18 cellular contexts compared by ENCODE assay signal in the genomic region with DNA sequence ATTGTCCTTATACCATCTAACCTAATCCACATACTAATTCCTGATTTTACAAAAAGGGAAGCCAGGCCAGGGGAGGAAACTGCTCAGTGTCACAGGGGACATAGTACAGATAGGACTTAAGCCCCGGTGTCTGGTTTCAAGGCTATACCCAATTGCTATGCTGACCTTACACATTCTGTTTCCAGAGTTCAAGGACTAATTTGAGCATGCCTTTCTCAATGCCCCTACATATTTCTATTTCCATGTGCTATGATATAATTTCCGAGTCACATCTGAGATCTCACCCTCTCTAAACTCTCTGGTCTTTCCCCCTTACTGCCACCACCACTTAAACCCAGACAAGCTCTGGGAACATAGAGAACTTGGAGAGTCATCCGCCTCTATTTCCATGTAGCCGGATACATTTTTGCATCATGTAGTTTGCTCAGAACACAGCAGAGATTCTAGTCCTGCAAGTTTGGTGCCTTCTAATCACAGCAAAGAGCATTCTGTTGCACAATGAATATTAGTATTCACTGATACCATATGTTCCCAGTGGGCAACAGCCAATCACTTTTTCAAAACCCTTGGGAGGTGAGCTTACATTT. TPM values are rescaled to one million over a fixed set of nuclear protein-coding genes. Genes with fewer than 3 reads are reported as not detected.
DNase-seq lines count a peak whose midpoint lies in the region; ATAC-seq and TF ChIP-seq lines count a peak whose summit lies in the region.
"Had no signal": no experiment of that assay in that cellular context is flagged by ENCODE, and none has a peak within 500 bp of the region (broad histone marks: within the 10 kb centered on the region; RNA-seq: fewer than 3 reads in every experiment).

No MANE protein-coding gene starts in this region.

- peak overlapping the region; percentile 68 for H3K27ac Mint-ChIP-seq in osteocyte (ENCODE audit: unreplicated experiment)
- H3K27ac Mint-ChIP-seq: activated T-cell treated with anti-CD3 and anti-CD28 coated beads, Interleukin-2, amount 50 U/mL, for 24 hours; CD4-positive, alpha-beta memory T cell; effector memory CD8-positive, alpha-beta T cell; stimulated activated naive CD8-positive, alpha-beta T cell treated with anti-CD3 and anti-CD28 coated beads, Interleukin-15, Interleukin-2, amounts not matched to agents 100 ng/mL and 50 ng/mL, for 24 hours had no signal

- intact Hi-C loops in dorsolateral prefrontal cortex (cut with DNase I), result no loop called here

- WGBS in upper lobe of left lung, 2 donors, result 65 to 68% methylated on average over 4 of the region's 4 CpGs

- no peak for TF ChIP-seq EP300 in upper lobe of left lung (IDR thresholded peaks at IDR 0.05)

- no peak for TF ChIP-seq POLR2A in upper lobe of left lung (IDR thresholded peaks at IDR 0.05)

- no peaks in the 10 kb centered on the region for H3K9me3 Mint-ChIP-seq in osteocyte (ENCODE audit: unreplicated experiment)
- H3K9me3 Mint-ChIP-seq in activated T-cell treated with anti-CD3 and anti-CD28 coated beads, Interleukin-2, amount 50 U/mL, for 4 hours, result peaks cover under 1% of the 10 kb centered on the region
- H3K9me3 Mint-ChIP-seq: activated T-cell treated with anti-CD3 and anti-CD28 coated beads, Interleukin-2, amount 50 U/mL, for 24 hours; stimulated activated naive CD8-positive, alpha-beta T cell treated with anti-CD3 and anti-CD28 coated beads, Interleukin-15, Interleukin-2, amounts not matched to agents 100 ng/mL and 50 ng/mL, for 24 hours had no signal

- ATAC-seq in GM19351 (IDR thresholded peaks at IDR 0.05; ENCODE audit: unreplicated experiment) (no peak), upper lobe of left lung (ENCODE audit: low FRiP score in 2 of 2) (no peak)
- ATAC-seq in activated T-cell treated with anti-CD3 and anti-CD28 coated beads, Interleukin-2, amount 50 U/mL, for 4 hours, result no peak
- ATAC-seq: effector memory CD8-positive, alpha-beta T cell had no signal

- H3K36me3 Mint-ChIP-seq in osteocyte (ENCODE audit: unreplicated experiment), result peaks cover 7% of the 10 kb centered on the region
- H3K36me3 Mint-ChIP-seq in activated T-cell treated with anti-CD3 and anti-CD28 coated beads, Interleukin-2, amount 50 U/mL, for 4 hours (ENCODE audit: insufficient read depth), result no peaks in the 10 kb centered on the region
- H3K36me3 Mint-ChIP-seq: CD4-positive, alpha-beta memory T cell had no signal

- no peak overlapping the region for H3K4me3 Mint-ChIP-seq in osteocyte (ENCODE audit: unreplicated experiment)
- H3K4me3 Mint-ChIP-seq in activated T-cell treated with anti-CD3 and anti-CD28 coated beads, Interleukin-2, amount 50 U/mL, for 4 hours, result no peak overlapping the region
- H3K4me3 Mint-ChIP-seq: activated T-cell treated with anti-CD3 and anti-CD28 coated beads, Interleukin-2, amount 50 U/mL, for 24 hours; CD4-positive, alpha-beta memory T cell; effector memory CD8-positive, alpha-beta T cell; stimulated activated naive CD8-positive, alpha-beta T cell treated with anti-CD3 and anti-CD28 coated beads, Interleukin-15, Interleukin-2, amounts not matched to agents 100 ng/mL and 50 ng/mL, for 24 hours had no signal

- TF ChIP-seq CTCF in dorsolateral prefrontal cortex (IDR thresholded peaks at IDR 0.05 in 54 of 56, conservative IDR thresholded peaks at IDR 0.05 in 2 of 56; ENCODE audit: low read depth in 1 of 56, partially characterized antibody in 56 of 56), result no peak
- TF ChIP-seq CTCF in osteocyte (IDR thresholded peaks at IDR 0.05), result no peak
- no peak for TF ChIP-seq CTCF in upper lobe of left lung (IDR thresholded peaks at IDR 0.05)

- H3K27ac ChIP-seq in dorsolateral prefrontal cortex (peak overlapping the region in 52 of 59 donors; percentile 0 to 84 (median 62)), upper lobe of left lung (no peak overlapping the region)
- H3K27ac ChIP-seq: SJSA1 had no signal

- peak; percentile 69 for DNase-seq in DMS153 (lab: John Stamatoyannopoulos, UW)
- peak; percentile 63 for DNase-seq in NCI-H510A (lab: John Stamatoyannopoulos, UW)
- DNase-seq in dorsolateral prefrontal cortex, result no peak
- no peak for DNase-seq in osteocyte (ENCODE audit: extremely low spot score, unreplicated experiment)
- no peak for DNase-seq in amygdala (lab: John Stamatoyannopoulos, UW)
- DNase-seq in activated T-cell treated with anti-CD3 and anti-CD28 coated beads, Interleukin-2, amount 50 U/mL, for 4 hours, result no peak
- no peak for DNase-seq in upper lobe of left lung
- DNase-seq: activated CD4-positive, CD25-positive, alpha-beta regulatory T cell treated with anti-CD3 and anti-CD28 coated beads, Interleukin-2, amount 50 U/mL, for 72 hours; activated T-cell treated with anti-CD3 and anti-CD28 coated beads, Interleukin-2, amount 50 U/mL, for 24 hours; aorta; CD4-positive, alpha-beta memory T cell; effector memory CD8-positive, alpha-beta T cell; MM.1S; NCI-H774; stimulated activated CD4-positive, alpha-beta T cell treated with anti-CD3 and anti-CD28 coated beads, Interleukin-4, amount 100 ng/mL, for 4 hours had no signal

- H3K4me1 ChIP-seq in upper lobe of left lung, result peaks cover 0 to 8% (median 3%) of the 10 kb centered on the region in 4 donors
- H3K4me1 ChIP-seq: SJSA1 had no signal

- no peaks in the 10 kb centered on the region for H3K9me3 ChIP-seq in upper lobe of left lung
- H3K9me3 ChIP-seq: SJSA1 had no signal

- H3K4me3 ChIP-seq in dorsolateral prefrontal cortex (no peak overlapping the region), upper lobe of left lung (no peak overlapping the region)
- H3K4me3 ChIP-seq: SJSA1 had no signal

- no peaks in the 10 kb centered on the region for H3K27me3 Mint-ChIP-seq in osteocyte (ENCODE audit: unreplicated experiment)
- peaks cover 2% of the 10 kb centered on the region for H3K27me3 Mint-ChIP-seq in activated T-cell treated with anti-CD3 and anti-CD28 coated beads, Interleukin-2, amount 50 U/mL, for 4 hours (ENCODE audit: low read depth)
- H3K27me3 Mint-ChIP-seq: stimulated activated naive CD8-positive, alpha-beta T cell treated with anti-CD3 and anti-CD28 coated beads, Interleukin-15, Interleukin-2, amounts not matched to agents 100 ng/mL and 50 ng/mL, for 24 hours had no signal

- H3K27me3 ChIP-seq in dorsolateral prefrontal cortex, result no peaks in the 10 kb centered on the region
- H3K27me3 ChIP-seq in upper lobe of left lung, result no peaks in the 10 kb centered on the region
- H3K27me3 ChIP-seq: SJSA1 had no signal

- H3K36me3 ChIP-seq in upper lobe of left lung, result no peaks in the 10 kb centered on the region
- H3K36me3 ChIP-seq: SJSA1 had no signal

- H3K4me1 Mint-ChIP-seq in osteocyte (ENCODE audit: unreplicated experiment), result peaks cover 59% of the 10 kb centered on the region
- H3K4me1 Mint-ChIP-seq in activated T-cell treated with anti-CD3 and anti-CD28 coated beads, Interleukin-2, amount 50 U/mL, for 4 hours (ENCODE audit: low read depth), result no peaks in the 10 kb centered on the region
- H3K4me1 Mint-ChIP-seq: CD4-positive, alpha-beta memory T cell had no signal

RNA-seq across cellular contexts. Expression of gene PPM1H, which starts 34.2 kb away (rescaled TPM):
- total RNA-seq in dorsolateral prefrontal cortex (10 to 100 TPM; 33.6 to 75.1 (median 58.9) TPM), osteocyte (60.8 and 67.0 TPM in 2 replicates), upper lobe of left lung (10 to 100 TPM in 2 of 6 donors, 1 to 10 TPM in 4; 4.2 to 14.2 (median 8.4) TPM)
- total RNA-seq in activated T-cell treated with anti-CD3 and anti-CD28 coated beads, Interleukin-2, amount 50 U/mL, for 4 hours, result under 1 TPM; 0.03 to 0.25 (median 0.19) TPM

Comparison
In these comparisons a context has a peak if more than half of its experiments do, and no peak if none do; other contexts are left out.
1. DNase-seq: peak in DMS153 (single experiment) and NCI-H510A (single experiment); none in dorsolateral prefrontal cortex (0 of 10), osteocyte (single experiment), amygdala (0 of 56), activated T-cell treated with anti-CD3 and anti-CD28 coated beads, Interleukin-2, amount 50 U/mL, for 4 hours (single experiment) and upper lobe of left lung (0 of 2).
2. H3K27ac ChIP-seq: peak in dorsolateral prefrontal cortex (52 of 59); none in upper lobe of left lung (0 of 4).
3. RNA of gene PPM1H, which starts 34.2 kb away (total RNA-seq): 60.8 to 67.0 TPM in osteocyte, 33.6 to 75.1 TPM in dorsolateral prefrontal cortex and 4.2 to 14.2 TPM in upper lobe of left lung; 0.03 to 0.25 TPM in activated T-cell treated with anti-CD3 and anti-CD28 coated beads, Interleukin-2, amount 50 U/mL, for 4 hours; every median in the first group is over 4 times any median in the second.